In the genomic region with DNA sequence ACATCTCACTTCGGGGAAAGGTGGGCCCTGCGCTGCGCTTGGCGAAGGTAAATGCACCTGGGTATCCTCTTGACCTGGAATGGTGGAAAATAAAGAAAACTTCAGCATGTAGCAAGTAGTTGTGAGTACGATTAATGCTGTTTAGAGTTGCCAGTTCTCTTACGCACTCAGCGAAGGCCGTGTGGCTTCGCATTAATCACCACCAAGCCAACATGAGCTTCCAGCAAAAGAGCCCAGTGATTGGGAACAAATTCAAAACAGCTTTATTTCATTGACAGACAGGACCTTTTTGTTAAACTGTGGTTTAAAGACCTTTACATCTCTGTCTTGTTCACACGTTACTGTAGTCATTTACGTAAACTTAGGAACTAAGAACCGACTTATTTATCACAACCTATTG, we compare ENCODE assay signal across 1 cellular context.
TF ChIP-seq lines count a peak whose summit lies in the region.

No MANE protein-coding gene starts in this region.

TF ChIP-seq in IMR-90, 13 proteins besides CTCF, POLR2A, EP300 and RAD21 (continued from another document):
- no peak for TF ChIP-seq NFE2L2 (IDR thresholded peaks at IDR 0.05; ENCODE audit: low read depth, low read length)
- TF ChIP-seq, protein P1, sequence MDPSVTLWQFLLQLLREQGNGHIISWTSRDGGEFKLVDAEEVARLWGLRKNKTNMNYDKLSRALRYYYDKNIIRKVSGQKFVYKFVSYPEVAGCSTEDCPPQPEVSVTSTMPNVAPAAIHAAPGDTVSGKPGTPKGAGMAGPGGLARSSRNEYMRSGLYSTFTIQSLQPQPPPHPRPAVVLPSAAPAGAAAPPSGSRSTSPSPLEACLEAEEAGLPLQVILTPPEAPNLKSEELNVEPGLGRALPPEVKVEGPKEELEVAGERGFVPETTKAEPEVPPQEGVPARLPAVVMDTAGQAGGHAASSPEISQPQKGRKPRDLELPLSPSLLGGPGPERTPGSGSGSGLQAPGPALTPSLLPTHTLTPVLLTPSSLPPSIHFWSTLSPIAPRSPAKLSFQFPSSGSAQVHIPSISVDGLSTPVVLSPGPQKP (IDR thresholded peaks at IDR 0.05; ENCODE audit: borderline replicate concordance, low read depth, low read length), result no peak
- no peak for TF ChIP-seq MXI1 (IDR thresholded peaks at IDR 0.05; ENCODE audit: borderline replicate concordance, low read depth, low read length)
